ENCODE assay signal across 8 cellular contexts in the genomic region with DNA sequence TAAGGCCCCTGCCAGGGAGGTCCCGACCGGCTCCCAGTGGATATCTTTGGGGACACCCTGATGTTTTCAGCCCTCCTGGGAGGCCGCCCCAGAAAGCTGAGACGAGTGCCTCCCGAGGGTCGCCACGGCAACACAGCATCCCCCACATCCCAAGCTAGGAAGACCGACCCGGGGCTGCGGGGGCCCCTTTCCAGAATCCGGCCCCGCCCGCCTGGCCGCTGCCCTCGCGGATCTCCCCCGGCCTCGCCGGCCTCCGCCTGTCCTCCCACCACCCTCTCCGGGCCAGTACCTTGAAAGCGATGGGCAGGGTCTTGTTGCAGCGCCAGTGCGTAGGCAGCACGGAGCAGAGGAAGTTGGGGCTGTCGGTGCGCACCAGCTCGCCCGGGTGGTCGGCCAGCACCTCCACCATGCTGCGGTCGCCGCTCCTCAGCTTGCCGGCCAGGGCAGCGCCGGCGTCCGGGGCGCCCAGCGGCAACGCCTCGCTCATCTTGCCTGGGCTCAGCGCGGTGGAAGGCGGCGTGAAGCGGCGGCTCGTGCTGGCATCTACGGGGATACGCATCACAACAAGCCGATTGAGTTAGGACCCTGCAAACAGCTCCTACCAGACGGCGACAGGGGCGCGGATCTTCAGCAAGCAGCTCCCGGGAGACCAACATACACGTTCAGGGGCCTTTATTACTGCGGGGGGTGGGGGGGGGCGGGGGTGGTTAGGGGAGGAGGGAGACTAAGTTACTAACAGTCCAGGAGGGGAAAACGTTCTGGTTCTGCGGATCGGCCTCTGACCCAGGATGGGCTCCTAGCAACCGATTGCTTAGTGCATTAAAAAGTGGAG.
DNase-seq lines count a peak whose midpoint lies in the region; ATAC-seq and TF ChIP-seq lines count a peak whose summit lies in the region.

No MANE protein-coding gene starts in this region.

- H3K9ac ChIP-seq in Loucy (ENCODE audit: low read depth, low read length, poor library complexity, severe bottlenecking) = peak overlapping the region; percentile 78

- peaks cover 0 to 6% (median 0%) of the 10 kb centered on the region in 8 donors for H3K9me3 Mint-ChIP-seq in CD4-positive, alpha-beta memory T cell
- no peaks in the 10 kb centered on the region for H3K9me3 Mint-ChIP-seq in activated naive CD8-positive, alpha-beta T cell (ENCODE audit: low read depth)

- peaks cover 4 to 17% of the 10 kb centered on the region in 2 donors for H3K36me3 Mint-ChIP-seq in CD4-positive, alpha-beta memory T cell
- peaks cover 3% of the 10 kb centered on the region for H3K36me3 Mint-ChIP-seq in activated naive CD8-positive, alpha-beta T cell

- no peaks in the 10 kb centered on the region for H3K27me3 ChIP-seq in CD4-positive, alpha-beta memory T cell (ENCODE audit: insufficient read depth, low read length)
- peaks cover 5% of the 10 kb centered on the region for H3K27me3 ChIP-seq in Loucy (ENCODE audit: insufficient read depth, low read length, poor library complexity, severe bottlenecking)
- H3K27me3 ChIP-seq in right cardiac atrium (ENCODE audit: control insufficient read depth, insufficient read depth) = no peaks in the 10 kb centered on the region

- H3K4me3 Mint-ChIP-seq in CD4-positive, alpha-beta memory T cell = peak overlapping the region; percentile 85 to 99 (median 93)
- H3K4me3 Mint-ChIP-seq in activated naive CD8-positive, alpha-beta T cell = peak overlapping the region; percentile 95

- H3K9me3 ChIP-seq in CD4-positive, alpha-beta memory T cell (ENCODE audit: control insufficient read depth in 1 of 2, low read length in 2 of 2) = no peaks in the 10 kb centered on the region
- H3K9me3 ChIP-seq in Loucy (ENCODE audit: insufficient read depth, low read depth, low read length) (no peaks in the 10 kb centered on the region), right cardiac atrium (ENCODE audit: control insufficient read depth, low read length) (no peaks in the 10 kb centered on the region)

- ATAC-seq in right cardiac atrium (no peak), GM18520 (IDR thresholded peaks at IDR 0.05; ENCODE audit: unreplicated experiment) (no peak), GM19035 (IDR thresholded peaks at IDR 0.05; ENCODE audit: unreplicated experiment) (no peak)

- H3K79me2 ChIP-seq in Loucy (ENCODE audit: insufficient read depth, low read length) = peaks cover 100% of the 10 kb centered on the region

- H3K27me3 Mint-ChIP-seq in CD4-positive, alpha-beta memory T cell = peaks cover 0 to 1% of the 10 kb centered on the region in 2 donors
- H3K27me3 Mint-ChIP-seq in activated naive CD8-positive, alpha-beta T cell = no peaks in the 10 kb centered on the region

- H3K36me3 ChIP-seq in CD4-positive, alpha-beta memory T cell (ENCODE audit: insufficient read depth, low read length) = no peaks in the 10 kb centered on the region
- peaks cover 57% of the 10 kb centered on the region for H3K36me3 ChIP-seq in Loucy (ENCODE audit: insufficient read depth, low read length)

- DNase-seq in CD4-positive, alpha-beta memory T cell = peak in 4 of 5 donors; percentile 17 to 49 (median 18)
- DNase-seq in right cardiac atrium (peak; percentile 24 to 63 (median 61)), skeletal muscle cell (ENCODE audit: low read depth) (no peak), mesenteric fat pad (ENCODE audit: low spot score) (no peak)

- H3K27ac Mint-ChIP-seq in CD4-positive, alpha-beta memory T cell = peak overlapping the region; percentile 56 to 99 (median 87)
- peak overlapping the region; percentile 100 for H3K27ac Mint-ChIP-seq in activated naive CD8-positive, alpha-beta T cell

- H2AFZ ChIP-seq in Loucy (ENCODE audit: low read length) = no peak overlapping the region

- WGBS in right cardiac atrium = 4% methylated on average over 64 of the region's 64 CpGs

- peaks cover 33 to 68% (median 51%) of the 10 kb centered on the region in 4 donors for H3K4me1 Mint-ChIP-seq in CD4-positive, alpha-beta memory T cell
- H3K4me1 Mint-ChIP-seq in activated naive CD8-positive, alpha-beta T cell (ENCODE audit: low read depth) = peaks cover 55% of the 10 kb centered on the region

- intact Hi-C loops in CD4-positive, alpha-beta memory T cell (cut with micrococcal nuclease) = no loop called here
- intact Hi-C loops in right cardiac atrium (cut with DNase I) = loop anchor here in 2 of 4 donors (5.0 to 10.0 kb wide), 2 partner anchors 516 to 958 kb away; no protein-coding TSS in a partner anchor

- POLR2A ChIA-PET in CD4-positive, alpha-beta memory T cell (lab: Charles Lee; ENCODE audit: partially characterized antibody) = interaction anchor here (1.0 to 13.4 kb wide), 10 partner anchors 9 to 161 kb away, joined by 3 to 280 read pairs (median 16); partner anchors contain the start of gene RUNX1

- peak overlapping the region; percentile 94 for H3K4me2 ChIP-seq in Loucy (ENCODE audit: low read depth, low read length, poor library complexity, severe bottlenecking)

- H3K4me3 ChIP-seq in CD4-positive, alpha-beta memory T cell (ENCODE audit: low read length in 2 of 2) = peak overlapping the region in 1 of 2 donors; percentile 52
- peak overlapping the region; percentile 80 for H3K4me3 ChIP-seq in Loucy (ENCODE audit: low read length, poor library complexity, severe bottlenecking)
- peak overlapping the region; percentile 83 for H3K4me3 ChIP-seq in right cardiac atrium (ENCODE audit: low read length)
- peak overlapping the region; percentile 88 for H3K4me3 ChIP-seq in skeletal muscle cell (ENCODE audit: low read depth, low read length)

- no peak for TF ChIP-seq CTCF in Loucy (conservative IDR thresholded peaks at IDR 0.05; ENCODE audit: low read length)

- CTCF ChIA-PET in CD4-positive, alpha-beta memory T cell (lab: Charles Lee; ENCODE audit: partially characterized antibody) = interaction anchor here (0.6 to 10.8 kb wide), 15 partner anchors 10 to 514 kb away, joined by 3 to 108 read pairs (median 3); partner anchors contain the start of gene RUNX1

- no peaks in the 10 kb centered on the region for H3K9me2 ChIP-seq in Loucy (replicated peaks; ENCODE audit: low read depth, low read length)

- H3K27ac ChIP-seq in CD4-positive, alpha-beta memory T cell (ENCODE audit: low read depth, low read length) = peak overlapping the region; percentile 46
- H3K27ac ChIP-seq in right cardiac atrium (ENCODE audit: low read length) = no peak overlapping the region

- no peaks in the 10 kb centered on the region for H3F3A ChIP-seq in Loucy (ENCODE audit: low read depth)

- peaks cover 84% of the 10 kb centered on the region for H4K20me1 ChIP-seq in Loucy (ENCODE audit: insufficient read depth, low read length, poor library complexity, severe bottlenecking)

- peaks cover 66% of the 10 kb centered on the region for H3K4me1 ChIP-seq in CD4-positive, alpha-beta memory T cell (ENCODE audit: insufficient read depth, low read length)
- peaks cover 55% of the 10 kb centered on the region for H3K4me1 ChIP-seq in Loucy (ENCODE audit: insufficient read depth, low read length, poor library complexity, severe bottlenecking)
- no peaks in the 10 kb centered on the region for H3K4me1 ChIP-seq in right cardiac atrium (ENCODE audit: control insufficient read depth, insufficient read depth, low read length)

Comparison
In these comparisons a context has a peak if more than half of its experiments do, and no peak if none do; other contexts are left out.
1. DNase-seq: peak in CD4-positive, alpha-beta memory T cell (4 of 5) and right cardiac atrium (3 of 3); none in skeletal muscle cell (single experiment) and mesenteric fat pad (single experiment).